8 cellular contexts compared by ENCODE assay signal in the genomic region with DNA sequence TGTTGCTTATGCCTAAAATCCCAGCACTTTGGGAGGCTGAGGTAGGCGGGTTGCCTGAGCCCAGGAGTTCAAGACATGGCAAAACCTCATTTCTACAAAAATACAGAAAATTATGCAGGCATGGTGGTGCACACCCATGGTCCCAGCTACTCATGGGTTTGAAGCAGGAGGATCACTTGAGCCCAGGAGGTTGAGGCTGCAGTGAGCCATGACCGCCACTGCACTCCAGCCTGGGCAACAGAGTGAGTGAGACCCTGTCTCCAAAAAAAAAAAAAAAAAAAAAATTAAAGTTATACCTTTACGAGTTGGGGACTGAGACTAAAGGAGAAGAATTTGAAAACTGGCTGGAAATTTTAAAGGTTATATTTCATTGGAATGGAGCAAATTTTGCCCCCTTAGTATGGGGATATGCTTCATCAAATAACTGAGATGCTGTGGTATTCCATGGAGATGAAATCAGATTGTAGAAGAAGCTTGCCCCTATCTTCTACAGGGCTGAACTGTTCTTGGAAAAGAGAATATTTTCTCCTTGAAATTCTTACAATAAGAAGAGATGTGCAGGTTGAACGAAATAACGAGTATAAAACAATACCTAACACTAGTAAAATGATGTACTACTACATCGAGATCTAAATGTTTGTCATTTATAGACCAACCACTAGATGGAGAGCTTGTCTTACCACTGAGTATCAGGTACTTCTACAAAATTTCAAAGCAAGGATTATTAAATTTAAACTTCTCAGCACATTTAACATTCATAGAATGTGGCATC. TPM values are rescaled to one million over a fixed set of nuclear protein-coding genes. Genes with fewer than 3 reads are reported as not detected.
DNase-seq lines count a peak whose midpoint lies in the region; ATAC-seq and TF ChIP-seq lines count a peak whose summit lies in the region.

No MANE protein-coding gene starts in this region.

- intact Hi-C loops in upper lobe of right lung (cut with DNase I) = no loop called here

- no peaks in the 10 kb centered on the region for H3K36me3 ChIP-seq in upper lobe of right lung

- H3K4me3 Mint-ChIP-seq in brain = no peak overlapping the region

- H3K4me1 ChIP-seq in upper lobe of right lung = peaks cover 14% of the 10 kb centered on the region

- TF ChIP-seq CTCF in brain (conservative IDR thresholded peaks at IDR 0.05) (peak; percentile 78 to 87), upper lobe of right lung (IDR thresholded peaks at IDR 0.05) (peak; percentile 77)

- ATAC-seq in GM18520 (IDR thresholded peaks at IDR 0.05; ENCODE audit: unreplicated experiment) (peak; percentile 46), HG03354 (IDR thresholded peaks at IDR 0.05; ENCODE audit: poor library complexity, severe bottlenecking, unreplicated experiment) (peak; percentile 81), upper lobe of right lung (peak; percentile 77)

- no peak overlapping the region for H3K4me3 ChIP-seq in upper lobe of right lung

- H3K9me3 Mint-ChIP-seq in brain = no peaks in the 10 kb centered on the region

- no peak overlapping the region for H3K27ac ChIP-seq in upper lobe of right lung

- no peaks in the 10 kb centered on the region for H3K27me3 Mint-ChIP-seq in brain

- no peak overlapping the region for H3K27ac Mint-ChIP-seq in brain

- DNase-seq in CD1c-positive myeloid dendritic cell (ENCODE audit: extremely low spot score) (peak; percentile 55), NCI-H526 (lab: John Stamatoyannopoulos, UW) (peak; percentile 69 to 86), left kidney (ENCODE audit: low read depth, low spot score) (peak; percentile 68), upper lobe of right lung (no peak)
- no peak for DNase-seq in activated effector memory CD4-positive, alpha-beta T cell treated with anti-CD3 and anti-CD28 coated beads, Interleukin-2, amount 50 U/mL, for 16 hours

- no peaks in the 10 kb centered on the region for H3K9me3 ChIP-seq in upper lobe of right lung

- peaks cover 6% of the 10 kb centered on the region for H3K4me1 Mint-ChIP-seq in brain

- no peaks in the 10 kb centered on the region for H3K36me3 Mint-ChIP-seq in brain

- H3K27me3 ChIP-seq in upper lobe of right lung = no peaks in the 10 kb centered on the region

RNA-seq across cellular contexts. Expression of a gene that starts 34.9 kb away (rescaled TPM):
- polyA plus RNA-seq in brain (ENCODE audit: insufficient read depth, low read depth, low replicate concordance) = 2.4 TPM
- total RNA-seq in upper lobe of right lung = 12.0 TPM

Comparison
In these comparisons a context has a peak if more than half of its experiments do, and no peak if none do; other contexts are left out.
1. DNase-seq: peak in CD1c-positive myeloid dendritic cell (single experiment), NCI-H526 (2 of 2) and left kidney (single experiment); none in upper lobe of right lung (single experiment) and activated effector memory CD4-positive, alpha-beta T cell treated with anti-CD3 and anti-CD28 coated beads, Interleukin-2, amount 50 U/mL, for 16 hours (single experiment).
2. Peak in every context shown above with its lines, with median percentiles within 50 percentile points of each other: ATAC-seq.